Comparison of ENCODE assay signal across 27 cellular contexts in genomic region chr11:126169291-126169690, GRCh38.
"Had no signal": no experiment of that assay in that cellular context is flagged by ENCODE, and none has a peak within 500 bp of the region (broad histone marks: within the 10 kb centered on the region; RNA-seq: fewer than 3 reads in every experiment).

No MANE protein-coding gene starts in this region.

- DNase-seq: IMR-90, Karpas-422, KG1, MG63, NCI-H1092, NCI-H1105 treated with DMSO at 0.1 percent for 48 hours, NCI-H1417 treated with DMSO at 0.1 percent for 48 hours, NCI-H146, NCI-H1694 treated with DMSO at 0.1 percent for 48 hours, NCI-H1930, NCI-H2081 treated with DMSO at 0.1 percent for 48 hours, NCI-H2171, NCI-H226, NCI-H446, NCI-H510A, NCI-H524 treated with DMSO at 0.1 percent for 48 hours, NCI-H69, NCI-H774, Right ventricle myocardium superior, RPMI8226, SIG-M5 had no signal

- H3K9me3 ChIP-seq: MG63, SJSA1 had no signal

- H3K36me3 ChIP-seq: MG63, SJSA1 had no signal

- H3K4me3 ChIP-seq: MG63, SJSA1, SK-N-MC had no signal

- H3K27me3 ChIP-seq: MG63, SJSA1 had no signal

- ATAC-seq: HepG2 had no signal

- H3K27ac ChIP-seq: HL-60, SJSA1, SK-N-MC had no signal

- H3K4me1 ChIP-seq: SJSA1 had no signal

- FAIRE-seq: HepG2, HTR-8/SVneo, RCC 7860 had no signal
